Comparison of ENCODE assay signal across 15 cellular contexts in genomic region chr12:116009805-116010204, GRCh38.
DNase-seq lines count a peak whose midpoint lies in the region; ATAC-seq, FAIRE-seq and TF ChIP-seq lines count a peak whose summit lies in the region.
"Had no signal": no experiment of that assay in that cellular context is flagged by ENCODE, and none has a peak within 500 bp of the region (broad histone marks: within the 10 kb centered on the region; RNA-seq: fewer than 3 reads in every experiment).

No MANE protein-coding gene starts in this region.

- ATAC-seq in left ventricle myocardium superior (no peak), Panc1 (no peak)
- ATAC-seq: GM12878, heart left ventricle had no signal

- intact Hi-C loops in left ventricle myocardium inferior (cut with micrococcal nuclease) (no loop called here), left ventricle myocardium superior (cut with micrococcal nuclease) (loop anchor here (10.0 kb wide), 3 partner anchors 135 to 695 kb away; no protein-coding TSS in a partner anchor), Panc1 (cut with micrococcal nuclease; ENCODE audit: unreplicated experiment) (loop anchor here (10.0 kb wide), 1 partner anchor 265 kb away; the partner anchor contains the start of gene MED13L), posterior cingulate gyrus (cut with DNase I) (loop anchor here (5.0 kb wide), 1 partner anchor 687 kb away; no protein-coding TSS in a partner anchor)

- in situ Hi-C loops in Panc1 (cut with HindIII; ENCODE audit: low pct_unique_long_range_greater_than_20kb, low sequenced_read_pairs), result no loop called here

- CTCF ChIA-PET in Panc1 (lab: Charles Lee), result no interaction called here

- H3K4me3 ChIP-seq in left ventricle myocardium inferior, result no peak overlapping the region
- no peak overlapping the region for H3K4me3 ChIP-seq in Panc1 (ENCODE audit: low read depth in 2 of 2, low read length in 2 of 2)
- no peak overlapping the region for H3K4me3 ChIP-seq in fibroblast of villous mesenchyme (ENCODE audit: low read depth, low read length)
- H3K4me3 ChIP-seq: BLaER1, GM12878, heart left ventricle, Peyer's patch had no signal

- POLR2A ChIA-PET in Panc1 (lab: Charles Lee), result no interaction called here

- H3K9me3 ChIP-seq in left ventricle myocardium inferior (replicated peaks) (no peaks in the 10 kb centered on the region), Panc1 (ENCODE audit: control insufficient read depth, insufficient read depth, low read depth, low read length) (no peaks in the 10 kb centered on the region)
- H3K9me3 ChIP-seq: BLaER1, heart left ventricle, Peyer's patch had no signal

- BruUV-seq in Panc1 (replicated peaks; lab: Mats Ljungman, UMichigan), result no TSS peak

- H3K27me3 ChIP-seq in left ventricle myocardium inferior (ENCODE audit: low read depth) (no peaks in the 10 kb centered on the region), Panc1 (ENCODE audit: control insufficient read depth, insufficient read depth, low read length) (no peaks in the 10 kb centered on the region)
- H3K27me3 ChIP-seq: BLaER1, heart left ventricle, Peyer's patch had no signal

- H3K36me3 ChIP-seq in left ventricle myocardium inferior (peaks cover 93% of the 10 kb centered on the region), Panc1 (ENCODE audit: control insufficient read depth, insufficient read depth, low read length) (peaks cover 57% of the 10 kb centered on the region)

- H3K27ac ChIP-seq in left ventricle myocardium inferior (replicated peaks) (no peak overlapping the region), Panc1 (ENCODE audit: low read length) (no peak overlapping the region)
- H3K27ac ChIP-seq: BLaER1, heart left ventricle, HL-60, Peyer's patch had no signal

- H3K4me1 ChIP-seq in left ventricle myocardium inferior, result peaks cover 5% of the 10 kb centered on the region
- no peaks in the 10 kb centered on the region for H3K4me1 ChIP-seq in Panc1 (ENCODE audit: control insufficient read depth, insufficient read depth, low read length)
- H3K4me1 ChIP-seq: BLaER1, heart left ventricle, Peyer's patch had no signal

- peak; percentile 31 for TF ChIP-seq CTCF in left ventricle myocardium inferior (IDR thresholded peaks at IDR 0.05; ENCODE audit: borderline replicate concordance)
- peak; percentile 58 for TF ChIP-seq CTCF in Panc1 (IDR thresholded peaks at IDR 0.05)
- peak; percentile 41 for TF ChIP-seq CTCF in fibroblast of villous mesenchyme (IDR thresholded peaks at IDR 0.05; ENCODE audit: insufficient read depth, low read depth, low read length)

- DNase-seq in left ventricle myocardium inferior (no peak), left ventricle myocardium superior (no peak), Panc1 (ENCODE audit: low read depth, low spot score) (no peak), fibroblast of villous mesenchyme (ENCODE audit: low read depth) (no peak), urothelium cell line (ENCODE audit: low spot score) (peak; percentile 9), NCI-H1694 treated with DMSO at 0.1 percent for 48 hours (lab: John Stamatoyannopoulos, UW) (no peak), posterior cingulate gyrus (no peak), mesenteric fat pad (ENCODE audit: low spot score) (no peak)
- DNase-seq: heart left ventricle; NCI-H146; Peyer's patch; stimulated activated CD8-positive, alpha-beta memory T cell treated with anti-CD3 and anti-CD28 coated beads, Interleukin-4, amount 100 ng/mL, for 48 hours had no signal

- no peak for FAIRE-seq in urothelium cell line (lab: Jason Lieb, UNC)
- FAIRE-seq: GM12878 had no signal
